ENCODE assay signal across 12 cellular contexts in genomic region chrX:9378980-9379696, GRCh38.
DNase-seq lines count a peak whose midpoint lies in the region; ATAC-seq and TF ChIP-seq lines count a peak whose summit lies in the region.
"Had no signal": no experiment of that assay in that cellular context is flagged by ENCODE, and none has a peak within 500 bp of the region (broad histone marks: within the 10 kb centered on the region; RNA-seq: fewer than 3 reads in every experiment).

No MANE protein-coding gene starts in this region.

- H3K9me2 ChIP-seq in GM23248 (ENCODE audit: insufficient read depth) = no peaks in the 10 kb centered on the region

- H3K27ac ChIP-seq in GM23248 = no peak overlapping the region
- H3K27ac ChIP-seq in osteoblast (ENCODE audit: low read depth, low read length) = no peak overlapping the region
- H3K27ac ChIP-seq: C4-2B had no signal

- H3F3A ChIP-seq in GM23248 (ENCODE audit: insufficient read depth) = no peaks in the 10 kb centered on the region

- no peak overlapping the region for H3K4me3 ChIP-seq in AG10803 (ENCODE audit: low read length)
- no peak overlapping the region for H3K4me3 ChIP-seq in GM23248
- H3K4me3 ChIP-seq in fibroblast of mammary gland (ENCODE audit: control insufficient read depth, low read depth, low read length) = no peak overlapping the region
- H3K4me3 ChIP-seq in osteoblast (ENCODE audit: insufficient read depth, low read length) = no peak overlapping the region

- H3K9ac ChIP-seq in GM23248 = no peak overlapping the region

- H3K4me2 ChIP-seq in GM23248 (ENCODE audit: unreplicated experiment) (no peak overlapping the region), osteoblast (ENCODE audit: insufficient read depth, low read length) (no peak overlapping the region)

- H4K20me1 ChIP-seq in GM23248 (ENCODE audit: insufficient read depth) (no peaks in the 10 kb centered on the region), osteoblast (ENCODE audit: insufficient read depth, low read length) (no peaks in the 10 kb centered on the region)

- 59 to 67% methylated on average over 7 of the region's 7 CpGs for WGBS in GM23248 (ENCODE audit: low coverage in 1 of 2, low lambda C conversion rate in 2 of 2, missing lambda C conversion rate in 2 of 2), 2 experiments

- no peaks in the 10 kb centered on the region for H3K9me3 ChIP-seq in GM23248 (ENCODE audit: low read depth)
- no peaks in the 10 kb centered on the region for H3K9me3 ChIP-seq in osteoblast (ENCODE audit: low read depth, low read length)

- H3K79me2 ChIP-seq in GM23248 (ENCODE audit: insufficient read depth) (no peaks in the 10 kb centered on the region), osteoblast (ENCODE audit: insufficient read depth, low read length) (no peaks in the 10 kb centered on the region)

- in situ Hi-C loops in GM23248 (cut with MboI) = no loop called here

- H3K36me3 ChIP-seq in GM23248 (ENCODE audit: low read depth) (no peaks in the 10 kb centered on the region), osteoblast (ENCODE audit: insufficient read depth, low read length) (no peaks in the 10 kb centered on the region)

- H3K27me3 ChIP-seq in GM23248 (replicated peaks; ENCODE audit: insufficient read depth) = no peaks in the 10 kb centered on the region
- no peaks in the 10 kb centered on the region for H3K27me3 ChIP-seq in osteoblast (ENCODE audit: insufficient read depth, low read length)

- DNase-seq in AG10803 (ENCODE audit: low read depth) (peak; percentile 37), GM23248 (peak; percentile 59), RPMI7951 (ENCODE audit: low read depth) (peak; percentile 73), fibroblast of mammary gland (ENCODE audit: low read depth) (peak; percentile 75), mesenteric fat pad (ENCODE audit: low spot score) (no peak), NCI-H128 (lab: John Stamatoyannopoulos, UW; ENCODE audit: unreplicated experiment) (no peak), osteoblast (ENCODE audit: insufficient read length, low spot score, missing footprints) (no peak)
- DNase-seq: activated T-cell treated with anti-CD3 and anti-CD28 coated beads, Interleukin-2, amount 50 U/mL, for 4 hours; NCI-H187; stimulated activated CD4-positive, alpha-beta T cell treated with anti-CD3 and anti-CD28 coated beads, Interleukin-4, amount 100 ng/mL, for 4 hours had no signal

- H2AFZ ChIP-seq in GM23248 = no peak overlapping the region
- H2AFZ ChIP-seq in osteoblast (ENCODE audit: low read length) = no peak overlapping the region

- peaks cover 2% of the 10 kb centered on the region; the same call in 1 of the 2 replicates for H3K4me1 ChIP-seq in GM23248 (ENCODE audit: insufficient read depth)
- H3K4me1 ChIP-seq in osteoblast (ENCODE audit: insufficient read depth, low read length) = peaks cover 5% of the 10 kb centered on the region

- ATAC-seq in HG02642 (IDR thresholded peaks at IDR 0.05; ENCODE audit: poor library complexity, unreplicated experiment) = no peak
- ATAC-seq: activated T-cell treated with anti-CD3 and anti-CD28 coated beads, Interleukin-2, amount 50 U/mL, for 4 hours had no signal

- TF ChIP-seq CTCF in AG10803 (conservative IDR thresholded peaks at IDR 0.05; ENCODE audit: low read length) (no peak), fibroblast of mammary gland (conservative IDR thresholded peaks at IDR 0.05; ENCODE audit: control insufficient read depth, insufficient read depth, low read depth, low read length) (no peak), osteoblast (IDR thresholded peaks at IDR 0.05; ENCODE audit: extremely low read depth, low read depth, low read length) (no peak)

Comparison
In these comparisons a context has a peak if more than half of its experiments do, and no peak if none do; other contexts are left out.
1. DNase-seq: peak in AG10803 (single experiment), GM23248 (single experiment), RPMI7951 (single experiment) and fibroblast of mammary gland (single experiment); none in mesenteric fat pad (single experiment), NCI-H128 (single experiment) and osteoblast (single experiment).